In the genomic region with DNA sequence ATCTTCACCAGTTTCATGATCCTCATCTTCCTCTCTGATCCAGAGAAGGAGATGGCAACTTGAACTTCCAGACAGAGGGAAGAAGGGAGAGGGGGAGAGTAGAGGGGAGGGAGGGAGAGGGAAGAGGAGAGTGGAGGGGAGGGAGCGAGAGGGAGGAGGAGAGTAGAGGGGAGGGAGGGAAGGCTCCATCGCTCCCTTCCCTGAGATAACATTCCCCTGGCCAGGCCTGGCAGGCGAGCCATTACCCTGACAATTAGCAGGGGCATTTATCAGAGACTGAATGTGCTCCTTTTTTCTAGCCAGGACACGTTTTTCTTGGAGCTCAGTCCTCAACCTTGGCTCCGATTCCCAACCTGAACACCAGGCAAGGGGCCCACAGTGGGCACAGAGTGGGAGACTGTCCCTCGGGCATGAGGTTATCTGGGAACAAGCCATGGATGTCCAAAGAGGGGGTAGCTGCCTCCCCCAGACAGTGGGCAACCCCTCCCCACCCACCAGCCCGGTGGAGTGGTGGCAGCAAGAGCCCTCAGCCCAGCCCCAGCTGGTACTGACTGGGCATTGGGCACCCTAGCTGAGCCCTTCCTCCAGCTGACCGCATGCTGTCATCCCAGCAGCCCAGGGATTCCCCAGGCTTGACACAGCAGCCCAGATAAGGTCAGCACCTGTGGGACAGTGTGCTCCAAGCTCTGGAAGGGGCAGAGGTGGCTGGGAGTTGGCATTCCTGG, we compare ENCODE assay signal across 12 cellular contexts.
DNase-seq lines count a peak whose midpoint lies in the region; ATAC-seq, FAIRE-seq and TF ChIP-seq lines count a peak whose summit lies in the region.
"Had no signal": no experiment of that assay in that cellular context is flagged by ENCODE, and none has a peak within 500 bp of the region (broad histone marks: within the 10 kb centered on the region; RNA-seq: fewer than 3 reads in every experiment).

No MANE protein-coding gene starts in this region.

- 47% methylated on average over 6 of the region's 8 CpGs for WGBS in A549 (ENCODE audit: missing lambda C conversion rate)
- WGBS in adrenal gland, 4 donors, result 18 to 35% (median 24%) methylated on average over 6 to 8 of the region's 8 CpGs
- 50% methylated on average over 1 of the region's 8 CpGs for WGBS in trophoblast cell (ENCODE audit: extremely low coverage, insufficient coverage, insufficient read length)

- H3K18ac ChIP-seq in trophoblast cell (ENCODE audit: low read length), result no peak overlapping the region

- no peaks in the 10 kb centered on the region for H3K9me3 ChIP-seq in A549
- no peaks in the 10 kb centered on the region for H3K9me3 ChIP-seq in adrenal gland (replicated peaks in 1 of 3)
- peaks cover 2% of the 10 kb centered on the region for H3K9me3 ChIP-seq in trophoblast cell (ENCODE audit: insufficient read depth, low read depth, low read length)
- H3K9me3 ChIP-seq: mucosa of descending colon had no signal

- H3K4me1 Mint-ChIP-seq in activated naive CD8-positive, alpha-beta T cell treated with anti-CD3 and anti-CD28 coated beads for 36 hours, result no peaks in the 10 kb centered on the region

- intact Hi-C loops in adrenal gland (cut with DNase I), result no loop called here

- no peak overlapping the region for H2AK5ac ChIP-seq in trophoblast cell (ENCODE audit: low read length)

- H2BK5ac ChIP-seq in trophoblast cell (ENCODE audit: low read depth, low read length, poor library complexity), result no peak overlapping the region

- H3K4me1 ChIP-seq in A549 (peaks cover 70% of the 10 kb centered on the region), adrenal gland (replicated peaks in 1 of 2) (peaks cover 55 to 94% of the 10 kb centered on the region in 2 donors), trophoblast cell (ENCODE audit: control insufficient read depth in 1 of 2, insufficient read depth in 2 of 2, low read length in 2 of 2) (peaks cover 22 to 39% of the 10 kb centered on the region in 2 experiments)

- H3K27me3 Mint-ChIP-seq in activated naive CD8-positive, alpha-beta T cell treated with anti-CD3 and anti-CD28 coated beads for 36 hours, result no peaks in the 10 kb centered on the region

- no peak overlapping the region for H2AFZ ChIP-seq in trophoblast cell (ENCODE audit: insufficient read depth, low read length, poor library complexity)

- H3K36me3 ChIP-seq in adrenal gland (replicated peaks in 1 of 2) (peaks cover 0 to 10% of the 10 kb centered on the region in 2 donors), trophoblast cell (ENCODE audit: control insufficient read depth in 1 of 2, insufficient read depth in 2 of 2, low read length in 2 of 2) (no peaks in the 10 kb centered on the region)

- H3K27ac ChIP-seq in A549 (peak overlapping the region; percentile 61 to 85), adrenal gland (peak overlapping the region; percentile 63 to 98 (median 80)), trophoblast cell (ENCODE audit: low read depth, low read length) (no peak overlapping the region)

- H3K23ac ChIP-seq in trophoblast cell (ENCODE audit: low read length), result no peak overlapping the region

- peak overlapping the region; percentile 5 for H3K14ac ChIP-seq in trophoblast cell (ENCODE audit: low read length)

- no peak overlapping the region for H4K8ac ChIP-seq in trophoblast cell (ENCODE audit: low read depth, low read length)

- DNase-seq in A549 (ENCODE audit: low read depth in 1 of 2, low spot score in 1 of 2), result no peak
- peak in 6 of 7 donors; percentile 79 to 87 (median 84) for DNase-seq in adrenal gland
- peak; percentile 67 for DNase-seq in hepatic stellate cell (ENCODE audit: low spot score)
- no peak for DNase-seq in trophoblast cell
- DNase-seq in activated naive CD8-positive, alpha-beta T cell treated with anti-CD3 and anti-CD28 coated beads for 36 hours, result no peak
- no peak for DNase-seq in NCI-H774 (lab: John Stamatoyannopoulos, UW)
- DNase-seq in NCI-H446 treated with DMSO at 0.1 percent for 48 hours (lab: John Stamatoyannopoulos, UW), result no peak
- DNase-seq: NCI-H748 treated with DMSO at 0.1 percent for 48 hours had no signal

- no peak overlapping the region for H3K4me3 ChIP-seq in A549
- H3K4me3 ChIP-seq in adrenal gland, result no peak overlapping the region
- no peak overlapping the region for H3K4me3 ChIP-seq in trophoblast cell (ENCODE audit: low read depth, low read length)
- H3K4me3 ChIP-seq: mucosa of descending colon had no signal

- H3K79me1 ChIP-seq in trophoblast cell (ENCODE audit: low read length), result peaks cover 6% of the 10 kb centered on the region

- TF ChIP-seq POLR2A in A549 (IDR thresholded peaks at IDR 0.05; ENCODE audit: low read length) (no peak), adrenal gland (IDR thresholded peaks at IDR 0.05) (peak in 1 of 2 donors; percentile 39)

- TF ChIP-seq CTCF in A549 (IDR thresholded peaks at IDR 0.05) (no peak), adrenal gland (IDR thresholded peaks at IDR 0.05) (no peak)

- H4K12ac ChIP-seq in trophoblast cell (ENCODE audit: low read depth, low read length), result no peak overlapping the region

- TF ChIP-seq EP300 in A549 (IDR thresholded peaks at IDR 0.05), result no peak

- no peak overlapping the region for H3K4me3 Mint-ChIP-seq in activated naive CD8-positive, alpha-beta T cell treated with anti-CD3 and anti-CD28 coated beads for 36 hours

- no peaks in the 10 kb centered on the region for H3K36me3 Mint-ChIP-seq in activated naive CD8-positive, alpha-beta T cell treated with anti-CD3 and anti-CD28 coated beads for 36 hours

- CTCF ChIA-PET in A549 (lab: Yijun Ruan, JAX), result interaction anchor here (0.6 to 2.4 kb wide), 11 partner anchors 12 to 267 kb away, joined by 3 to 14 read pairs (median 4); no protein-coding TSS in a partner anchor

- ATAC-seq in A549 (peak in 1 of 2 experiments; percentile 34; a peak in 3 of 6 replicates), GM18868 (IDR thresholded peaks at IDR 0.05; ENCODE audit: unreplicated experiment) (no peak)
- ATAC-seq: mucosa of descending colon had no signal

- H2BK120ac ChIP-seq in trophoblast cell (ENCODE audit: insufficient read depth, low read length, poor library complexity), result no peak overlapping the region

- POLR2A ChIA-PET in A549 (lab: Yijun Ruan, JAX), result no interaction called here

- H3K4me2 ChIP-seq in A549 (no peak overlapping the region; the same call in 2 of the 3 replicates), trophoblast cell (ENCODE audit: low read length) (no peak overlapping the region)

- H3K27ac Mint-ChIP-seq in activated naive CD8-positive, alpha-beta T cell treated with anti-CD3 and anti-CD28 coated beads for 36 hours, result no peak overlapping the region

- H2BK12ac ChIP-seq in trophoblast cell (ENCODE audit: low read length), result no peak overlapping the region

- no peaks in the 10 kb centered on the region for H3K9me3 Mint-ChIP-seq in activated naive CD8-positive, alpha-beta T cell treated with anti-CD3 and anti-CD28 coated beads for 36 hours

- H3K9ac ChIP-seq in trophoblast cell (ENCODE audit: low read length), result no peak overlapping the region

- FAIRE-seq in A549 (lab: Jason Lieb, UNC), result no peak
- FAIRE-seq: endothelial cell of umbilical vein, TTC549 had no signal

- H3K79me2 ChIP-seq in trophoblast cell (ENCODE audit: control insufficient read depth, insufficient read depth, low read length, poor library complexity), result no peaks in the 10 kb centered on the region

- TF ChIP-seq RAD21 in A549 (conservative IDR thresholded peaks at IDR 0.05 in 1 of 2, IDR thresholded peaks at IDR 0.05 in 1 of 2), result no peak

- no peak overlapping the region for H4K91ac ChIP-seq in trophoblast cell (ENCODE audit: low read depth, low read length)

- no peak overlapping the region for H3K4ac ChIP-seq in trophoblast cell (ENCODE audit: low read depth, low read length)

- no peaks in the 10 kb centered on the region for H3K27me3 ChIP-seq in adrenal gland
- no peaks in the 10 kb centered on the region for H3K27me3 ChIP-seq in trophoblast cell (ENCODE audit: insufficient read depth, low read length)

TF ChIP-seq in A549, 52 proteins besides CTCF, POLR2A, EP300 and RAD21:
- TF ChIP-seq MAFK (IDR thresholded peaks at IDR 0.05; ENCODE audit: partially characterized antibody), result no peak
- no peak for TF ChIP-seq TFCP2L1 (CRISPR knock-in tag; IDR thresholded peaks at IDR 0.05)
- TF ChIP-seq BHLHE40 (IDR thresholded peaks at IDR 0.05; ENCODE audit: low read depth, low read length), result no peak
- no peak for TF ChIP-seq JUNB (IDR thresholded peaks at IDR 0.05)

Comparison
In these comparisons a context has a peak if more than half of its experiments do, and no peak if none do; other contexts are left out.
1. DNase-seq: peak in adrenal gland (6 of 7) and hepatic stellate cell (single experiment); none in A549 (0 of 2), trophoblast cell (0 of 2), activated naive CD8-positive, alpha-beta T cell treated with anti-CD3 and anti-CD28 coated beads for 36 hours (single experiment), NCI-H774 (single experiment) and NCI-H446 treated with DMSO at 0.1 percent for 48 hours (single experiment).